Comparison of ENCODE assay signal across 16 cellular contexts in genomic region chr4:31341601-31342375, GRCh38.
DNase-seq lines count a peak whose midpoint lies in the region; ATAC-seq and TF ChIP-seq lines count a peak whose summit lies in the region.
"Had no signal": no experiment of that assay in that cellular context is flagged by ENCODE, and none has a peak within 500 bp of the region (broad histone marks: within the 10 kb centered on the region; RNA-seq: fewer than 3 reads in every experiment).

No MANE protein-coding gene starts in this region.

- H3K27ac ChIP-seq in OCI-LY7 (ENCODE audit: low read depth, low read length, poor library complexity, severe bottlenecking) = no peak overlapping the region
- no peak overlapping the region for H3K27ac ChIP-seq in neuronal stem cell (replicated peaks; ENCODE audit: low read length)
- H3K27ac ChIP-seq: C4-2B, SK-N-MC had no signal

- H3K36me3 ChIP-seq in OCI-LY7 (ENCODE audit: insufficient read depth, low read length) = no peaks in the 10 kb centered on the region
- no peaks in the 10 kb centered on the region for H3K36me3 ChIP-seq in neuronal stem cell (replicated peaks in 1 of 2; ENCODE audit: control insufficient read depth in 2 of 2, insufficient read depth in 2 of 2, low read length in 2 of 2)

- no peak overlapping the region for H3K27ac Mint-ChIP-seq in activated naive CD8-positive, alpha-beta T cell treated with anti-CD3 and anti-CD28 coated beads for 36 hours
- H3K27ac Mint-ChIP-seq: HFFc6 had no signal

- H4K91ac ChIP-seq in neuronal stem cell (ENCODE audit: low read depth, low read length, poor library complexity) = no peak overlapping the region

- H3K4me2 ChIP-seq in OCI-LY7 (ENCODE audit: low read length) (no peak overlapping the region), neuronal stem cell (ENCODE audit: insufficient read depth, low read length, poor library complexity, severe bottlenecking) (no peak overlapping the region)

- H3K79me2 ChIP-seq in OCI-LY7 (ENCODE audit: insufficient read depth, low read depth, low read length) = no peaks in the 10 kb centered on the region

- CTCF ChIA-PET in OCI-LY7 (lab: Charles Lee; ENCODE audit: unreplicated experiment) = no interaction called here

- intact Hi-C loops in OCI-LY7 (cut with micrococcal nuclease; ENCODE audit: unreplicated experiment) = no loop called here

- no peaks in the 10 kb centered on the region for H4K20me1 ChIP-seq in OCI-LY7 (ENCODE audit: insufficient read depth, low read length)

- H3K9me3 ChIP-seq in OCI-LY7 (ENCODE audit: low read length) (no peaks in the 10 kb centered on the region), neuronal stem cell (replicated peaks in 1 of 2; ENCODE audit: control insufficient read depth in 2 of 2, insufficient read depth in 1 of 2, low read depth in 1 of 2, low read length in 2 of 2) (peaks cover 3 to 4% of the 10 kb centered on the region in 2 donors)

- H3K27me3 Mint-ChIP-seq in activated naive CD8-positive, alpha-beta T cell treated with anti-CD3 and anti-CD28 coated beads for 36 hours = no peaks in the 10 kb centered on the region

- H3K9me2 ChIP-seq in OCI-LY7 (ENCODE audit: insufficient read depth, low read length) = no peaks in the 10 kb centered on the region

- no peak overlapping the region for H3K4me3 Mint-ChIP-seq in activated naive CD8-positive, alpha-beta T cell treated with anti-CD3 and anti-CD28 coated beads for 36 hours
- H3K4me3 Mint-ChIP-seq: HFFc6 had no signal

- WGBS in neuronal stem cell (ENCODE audit: extremely low coverage in 2 of 2, insufficient read length in 2 of 2, insufficient replicate concordance in 1 of 2), 2 donors = no CpG with 5 or more reads among the region's 4 CpGs

- H3K9ac ChIP-seq in neuronal stem cell (ENCODE audit: low read depth, low read length, poor library complexity) = no peak overlapping the region

- no peak overlapping the region for H2BK5ac ChIP-seq in neuronal stem cell (ENCODE audit: low read length)

- no peaks in the 10 kb centered on the region for H3K27me3 ChIP-seq in neuronal stem cell (ENCODE audit: control insufficient read depth in 3 of 3, insufficient read depth in 3 of 3, low read depth in 1 of 3, low read length in 3 of 3)

- no peaks in the 10 kb centered on the region for H3K36me3 Mint-ChIP-seq in activated naive CD8-positive, alpha-beta T cell treated with anti-CD3 and anti-CD28 coated beads for 36 hours

- H3K4me3 ChIP-seq in LNCaP clone FGC (ENCODE audit: low read depth, low read length) = no peak overlapping the region
- H3K4me3 ChIP-seq in OCI-LY7 (ENCODE audit: low read depth, low read length, poor library complexity, severe bottlenecking) = no peak overlapping the region
- no peak overlapping the region for H3K4me3 ChIP-seq in epithelial cell of esophagus (ENCODE audit: low read length)
- no peak overlapping the region for H3K4me3 ChIP-seq in neuronal stem cell (ENCODE audit: low read length in 2 of 2)
- H3K4me3 ChIP-seq: K562, SK-N-MC had no signal

- H3K9me3 Mint-ChIP-seq in activated naive CD8-positive, alpha-beta T cell treated with anti-CD3 and anti-CD28 coated beads for 36 hours = peaks cover 8% of the 10 kb centered on the region

- H4K8ac ChIP-seq in neuronal stem cell (ENCODE audit: low read depth, low read length) = no peak overlapping the region

- H3K18ac ChIP-seq in neuronal stem cell (ENCODE audit: low read length) = no peak overlapping the region

- no TSS peak for BruUV-seq in OCI-LY7 (replicated peaks; lab: Mats Ljungman, UMichigan)

- DNase-seq in LNCaP clone FGC (ENCODE audit: low read depth) = peak; percentile 18
- no peak for DNase-seq in OCI-LY7 (ENCODE audit: low spot score)
- DNase-seq in epithelial cell of esophagus (ENCODE audit: low read depth) = peak; percentile 53
- no peak for DNase-seq in neuronal stem cell (ENCODE audit: low spot score)
- no peak for DNase-seq in activated naive CD8-positive, alpha-beta T cell treated with anti-CD3 and anti-CD28 coated beads for 36 hours
- DNase-seq in kidney glomerular epithelial cell (lab: John Stamatoyannopoulos, UW) = no peak
- DNase-seq: HFFc6, NCI-H1436, NCI-H2029, NCI-H345, NCI-H524 treated with DMSO at 0.1 percent for 48 hours, SHP77 had no signal

- no peak overlapping the region for H3K23ac ChIP-seq in neuronal stem cell (ENCODE audit: low read depth, low read length, poor library complexity)

- H3K4ac ChIP-seq in neuronal stem cell (ENCODE audit: low read length) = no peak overlapping the region

- H2BK15ac ChIP-seq in neuronal stem cell (ENCODE audit: low read length) = no peak overlapping the region

- POLR2A ChIA-PET in OCI-LY7 (lab: Charles Lee) = interaction anchor here (0.6 to 0.9 kb wide), 2 partner anchors 11 to 759 kb away, joined by 3 read pairs; no protein-coding TSS in a partner anchor

- ATAC-seq in GM19023 (IDR thresholded peaks at IDR 0.05; ENCODE audit: unreplicated experiment) = no peak
- ATAC-seq: K562 had no signal

- TF ChIP-seq CTCF in LNCaP clone FGC (IDR thresholded peaks at IDR 0.05; ENCODE audit: control insufficient read depth, extremely low read depth, insufficient read depth) = no peak
- TF ChIP-seq CTCF in OCI-LY7 (conservative IDR thresholded peaks at IDR 0.05; ENCODE audit: low read length) = no peak
- no peak for TF ChIP-seq CTCF in epithelial cell of esophagus (IDR thresholded peaks at IDR 0.05; ENCODE audit: insufficient read depth, low read depth, low read length, missing control alignments)

- H2AK5ac ChIP-seq in neuronal stem cell (ENCODE audit: low read depth, low read length) = no peak overlapping the region

- no peaks in the 10 kb centered on the region for H3K4me1 ChIP-seq in OCI-LY7 (ENCODE audit: insufficient read depth, low read length, poor library complexity, severe bottlenecking)
- H3K4me1 ChIP-seq in neuronal stem cell (ENCODE audit: control insufficient read depth in 2 of 2, insufficient read depth in 1 of 2, low read depth in 1 of 2, low read length in 2 of 2) = no peaks in the 10 kb centered on the region

- no peaks in the 10 kb centered on the region for H3K79me1 ChIP-seq in neuronal stem cell (ENCODE audit: low read depth, low read length)

- 0 out of 2 replicates have a peak overlapping the region, but pooled peaks have one; percentile 26 for H2AFZ ChIP-seq in OCI-LY7 (ENCODE audit: low read length)
- peak overlapping the region; percentile 16 for H2AFZ ChIP-seq in neuronal stem cell (ENCODE audit: low read length)

- H3K14ac ChIP-seq in neuronal stem cell (ENCODE audit: low read length) = no peak overlapping the region

- H2BK12ac ChIP-seq in neuronal stem cell (ENCODE audit: low read length) = no peak overlapping the region

- no peak overlapping the region for H2BK120ac ChIP-seq in neuronal stem cell (ENCODE audit: low read depth, low read length)

- no peaks in the 10 kb centered on the region for H3K4me1 Mint-ChIP-seq in activated naive CD8-positive, alpha-beta T cell treated with anti-CD3 and anti-CD28 coated beads for 36 hours

Comparison
In these comparisons a context has a peak if more than half of its experiments do, and no peak if none do; other contexts are left out.
1. DNase-seq: peak in LNCaP clone FGC (single experiment) and epithelial cell of esophagus (single experiment); none in OCI-LY7 (single experiment), neuronal stem cell (single experiment), activated naive CD8-positive, alpha-beta T cell treated with anti-CD3 and anti-CD28 coated beads for 36 hours (single experiment) and kidney glomerular epithelial cell (single experiment).